In genomic region chr6:139474145-139475108, GRCh38 we compare ENCODE assay signal across 8 cellular contexts.
DNase-seq lines count a peak whose midpoint lies in the region; ATAC-seq and TF ChIP-seq lines count a peak whose summit lies in the region.

No MANE protein-coding gene starts in this region.

- H3K27ac Mint-ChIP-seq in activated naive CD8-positive, alpha-beta T cell treated with anti-CD3 and anti-CD28 coated beads, Interleukin-2, amount 50 U/mL, for 24 hours = no peak overlapping the region

- H3K27me3 Mint-ChIP-seq in activated naive CD8-positive, alpha-beta T cell treated with anti-CD3 and anti-CD28 coated beads, Interleukin-2, amount 50 U/mL, for 24 hours = no peaks in the 10 kb centered on the region

- no peak overlapping the region for H2BK15ac ChIP-seq in neuronal stem cell (ENCODE audit: low read length)

- H3K79me1 ChIP-seq in neuronal stem cell (ENCODE audit: low read depth, low read length) = no peaks in the 10 kb centered on the region

- POLR2A ChIA-PET in OCI-LY7 (lab: Charles Lee) = interaction anchor here (0.6 to 0.8 kb wide), 2 partner anchors 8 to 713 kb away, joined by 3 read pairs; no protein-coding TSS in a partner anchor

- H3K4me1 ChIP-seq in endocrine pancreas (ENCODE audit: control insufficient read depth, insufficient read depth, low read length) (no peaks in the 10 kb centered on the region), neuronal stem cell (ENCODE audit: control insufficient read depth in 2 of 2, insufficient read depth in 1 of 2, low read depth in 1 of 2, low read length in 2 of 2) (peaks cover 14 to 33% of the 10 kb centered on the region in 2 donors), OCI-LY7 (ENCODE audit: insufficient read depth, low read length, poor library complexity, severe bottlenecking) (no peaks in the 10 kb centered on the region)

- no peak overlapping the region for H3K4ac ChIP-seq in neuronal stem cell (ENCODE audit: low read length)

- no peak overlapping the region for H4K8ac ChIP-seq in neuronal stem cell (ENCODE audit: low read depth, low read length)

- no peak overlapping the region for H3K18ac ChIP-seq in neuronal stem cell (ENCODE audit: low read length)

- H3K4me2 ChIP-seq in neuronal stem cell (ENCODE audit: insufficient read depth, low read length, poor library complexity, severe bottlenecking) = no peak overlapping the region
- no peak overlapping the region for H3K4me2 ChIP-seq in OCI-LY7 (ENCODE audit: low read length)

- H3K9me3 ChIP-seq in endocrine pancreas (ENCODE audit: control insufficient read depth, low read length) (no peaks in the 10 kb centered on the region), neuronal stem cell (replicated peaks in 1 of 2; ENCODE audit: control insufficient read depth in 2 of 2, insufficient read depth in 1 of 2, low read depth in 1 of 2, low read length in 2 of 2) (no peaks in the 10 kb centered on the region), OCI-LY7 (ENCODE audit: low read length) (no peaks in the 10 kb centered on the region)

- no peaks in the 10 kb centered on the region for H3K9me3 Mint-ChIP-seq in activated naive CD8-positive, alpha-beta T cell treated with anti-CD3 and anti-CD28 coated beads, Interleukin-2, amount 50 U/mL, for 24 hours

- H3K4me3 Mint-ChIP-seq in activated naive CD8-positive, alpha-beta T cell treated with anti-CD3 and anti-CD28 coated beads, Interleukin-2, amount 50 U/mL, for 24 hours = no peak overlapping the region

- H3K9ac ChIP-seq in endocrine pancreas (ENCODE audit: control insufficient read depth, insufficient read depth, low read length) (no peak overlapping the region), neuronal stem cell (ENCODE audit: low read depth, low read length, poor library complexity) (no peak overlapping the region)

- H2BK5ac ChIP-seq in neuronal stem cell (ENCODE audit: low read length) = no peak overlapping the region

- H3K4me3 ChIP-seq in endocrine pancreas (ENCODE audit: control insufficient read depth, insufficient read depth, low read length) (peak overlapping the region; percentile 38), neuronal stem cell (ENCODE audit: low read length in 2 of 2) (peak overlapping the region in 1 of 2 donors; percentile 31), OCI-LY7 (ENCODE audit: low read depth, low read length, poor library complexity, severe bottlenecking) (no peak overlapping the region)

- in situ Hi-C loops in Caki2 (cut with HindIII; ENCODE audit: low pct_unique_long_range_greater_than_20kb, low sequenced_read_pairs) = no loop called here

- H3K36me3 Mint-ChIP-seq in activated naive CD8-positive, alpha-beta T cell treated with anti-CD3 and anti-CD28 coated beads, Interleukin-2, amount 50 U/mL, for 24 hours (ENCODE audit: low read depth) = no peaks in the 10 kb centered on the region

- no peaks in the 10 kb centered on the region for H3K36me3 ChIP-seq in endocrine pancreas (ENCODE audit: control insufficient read depth, insufficient read depth, low read length)
- no peaks in the 10 kb centered on the region for H3K36me3 ChIP-seq in neuronal stem cell (replicated peaks in 1 of 2; ENCODE audit: control insufficient read depth in 2 of 2, insufficient read depth in 2 of 2, low read length in 2 of 2)
- H3K36me3 ChIP-seq in OCI-LY7 (ENCODE audit: insufficient read depth, low read length) = no peaks in the 10 kb centered on the region

- peak overlapping the region; percentile 85 for H2AFZ ChIP-seq in neuronal stem cell (ENCODE audit: low read length)
- no peak overlapping the region for H2AFZ ChIP-seq in OCI-LY7 (ENCODE audit: low read length)

- H3K27ac ChIP-seq in neuronal stem cell (replicated peaks; ENCODE audit: low read length) (peak overlapping the region; percentile 47), OCI-LY7 (ENCODE audit: low read depth, low read length, poor library complexity, severe bottlenecking) (no peak overlapping the region)

- H3K14ac ChIP-seq in neuronal stem cell (ENCODE audit: low read length) = no peak overlapping the region

- H2BK120ac ChIP-seq in neuronal stem cell (ENCODE audit: low read depth, low read length) = no peak overlapping the region

- H4K91ac ChIP-seq in neuronal stem cell (ENCODE audit: low read depth, low read length, poor library complexity) = no peak overlapping the region

- CTCF ChIA-PET in OCI-LY7 (lab: Charles Lee; ENCODE audit: unreplicated experiment) = no interaction called here

- intact Hi-C loops in posterior cingulate gyrus (cut with DNase I) = no loop called here
- intact Hi-C loops in OCI-LY7 (cut with micrococcal nuclease; ENCODE audit: unreplicated experiment) = no loop called here

- no peak overlapping the region for H3K23ac ChIP-seq in neuronal stem cell (ENCODE audit: low read depth, low read length, poor library complexity)

- H3K27me3 ChIP-seq in endocrine pancreas (ENCODE audit: control insufficient read depth, insufficient read depth, low read length) (no peaks in the 10 kb centered on the region), neuronal stem cell (ENCODE audit: control insufficient read depth in 3 of 3, insufficient read depth in 3 of 3, low read depth in 1 of 3, low read length in 3 of 3) (no peaks in the 10 kb centered on the region)

- no peak for TF ChIP-seq CTCF in OCI-LY7 (conservative IDR thresholded peaks at IDR 0.05; ENCODE audit: low read length)

- no peaks in the 10 kb centered on the region for H4K20me1 ChIP-seq in OCI-LY7 (ENCODE audit: insufficient read depth, low read length)

- H3K79me2 ChIP-seq in OCI-LY7 (ENCODE audit: insufficient read depth, low read depth, low read length) = no peaks in the 10 kb centered on the region

- no peaks in the 10 kb centered on the region for H3K9me2 ChIP-seq in OCI-LY7 (ENCODE audit: insufficient read depth, low read length)

- no peak overlapping the region for H2BK12ac ChIP-seq in neuronal stem cell (ENCODE audit: low read length)

- WGBS in neuronal stem cell (ENCODE audit: extremely low coverage in 2 of 2, insufficient read length in 2 of 2, insufficient replicate concordance in 1 of 2), 2 donors = no CpG with 5 or more reads among the region's 7 CpGs

- H3K4me1 Mint-ChIP-seq in activated naive CD8-positive, alpha-beta T cell treated with anti-CD3 and anti-CD28 coated beads, Interleukin-2, amount 50 U/mL, for 24 hours = no peaks in the 10 kb centered on the region

- DNase-seq in Caki2 (ENCODE audit: low read depth) (peak; percentile 57), HCEC 1CT (peak; percentile 78), NCI-H446 treated with DMSO at 0.1 percent for 48 hours (lab: John Stamatoyannopoulos, UW) (peak; percentile 86), neuronal stem cell (ENCODE audit: low spot score) (no peak), posterior cingulate gyrus (no peak), OCI-LY7 (ENCODE audit: low spot score) (no peak)
- no peak for DNase-seq in activated naive CD8-positive, alpha-beta T cell treated with anti-CD3 and anti-CD28 coated beads, Interleukin-2, amount 50 U/mL, for 24 hours

- no peak for ATAC-seq in activated naive CD8-positive, alpha-beta T cell treated with anti-CD3 and anti-CD28 coated beads, Interleukin-2, amount 50 U/mL, for 24 hours

- no peak overlapping the region for H2AK5ac ChIP-seq in neuronal stem cell (ENCODE audit: low read depth, low read length)

- no TSS peak for BruUV-seq in OCI-LY7 (replicated peaks; lab: Mats Ljungman, UMichigan)

Comparison
In these comparisons a context has a peak if more than half of its experiments do, and no peak if none do; other contexts are left out.
1. DNase-seq: peak in Caki2 (single experiment), HCEC 1CT (single experiment) and NCI-H446 treated with DMSO at 0.1 percent for 48 hours (single experiment); none in neuronal stem cell (single experiment), activated naive CD8-positive, alpha-beta T cell treated with anti-CD3 and anti-CD28 coated beads, Interleukin-2, amount 50 U/mL, for 24 hours (single experiment), posterior cingulate gyrus (0 of 10) and OCI-LY7 (single experiment).